1 cellular context compared by ENCODE assay signal in the genomic region with DNA sequence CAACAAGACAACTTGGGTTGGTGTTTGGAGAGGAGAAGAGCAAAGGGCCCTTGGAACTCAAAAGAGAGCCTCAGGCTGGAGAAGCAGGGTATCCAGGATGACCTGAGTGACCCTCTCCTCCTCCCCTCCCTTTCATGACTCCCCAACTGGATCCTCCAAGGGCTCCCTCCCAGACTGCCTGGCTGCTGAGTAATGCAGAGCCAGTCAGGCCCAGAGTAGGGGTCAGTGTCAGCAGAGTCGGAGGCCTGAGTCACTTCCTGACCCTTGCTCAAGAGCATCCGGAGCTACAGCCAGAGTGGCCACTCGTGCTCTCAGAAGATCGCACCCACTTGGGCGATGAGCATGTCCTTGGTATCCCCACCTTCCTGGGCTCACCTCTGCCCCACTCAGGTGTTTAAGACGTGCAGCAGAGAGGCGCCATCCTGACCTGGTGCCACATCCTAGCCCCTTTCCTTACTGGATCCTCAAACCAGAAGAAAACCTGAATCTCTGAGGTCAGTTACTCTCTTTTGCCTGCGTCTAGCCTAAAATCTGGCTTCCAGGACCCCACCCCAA.
TF ChIP-seq lines count a peak whose summit lies in the region.

No MANE protein-coding gene starts in this region.

TF ChIP-seq in HepG2, 621 proteins besides CTCF, POLR2A, EP300 and RAD21 (continued from another document):
- TF ChIP-seq ZFP1 (CRISPR knock-in tag; IDR thresholded peaks at IDR 0.05) (no peak), ZNF749 (CRISPR knock-in tag; IDR thresholded peaks at IDR 0.05; ENCODE audit: borderline replicate concordance) (no peak), ZNF253 (CRISPR knock-in tag; IDR thresholded peaks at IDR 0.05; ENCODE audit: borderline replicate concordance) (no peak; the same call in 1 of the 2 replicates), MATR3 (CRISPR knock-in tag; IDR thresholded peaks at IDR 0.05) (no peak), ELF4 (CRISPR knock-in tag; IDR thresholded peaks at IDR 0.05; ENCODE audit: borderline replicate concordance) (no peak), FOXA3 (CRISPR knock-in tag; IDR thresholded peaks at IDR 0.05) (peak; percentile 67; the same call in 1 of the 2 replicates), KLF12 (CRISPR knock-in tag; IDR thresholded peaks at IDR 0.05; ENCODE audit: borderline replicate concordance) (no peak), SIX4 (CRISPR knock-in tag; IDR thresholded peaks at IDR 0.05) (no peak), ZSCAN30 (CRISPR knock-in tag; IDR thresholded peaks at IDR 0.05) (no peak), ZNF773 (CRISPR knock-in tag; IDR thresholded peaks at IDR 0.05; ENCODE audit: borderline replicate concordance) (no peak), ZNF180 (CRISPR knock-in tag; IDR thresholded peaks at IDR 0.05; ENCODE audit: borderline replicate concordance, low read depth) (no peak), ATAD3A (CRISPR knock-in tag; IDR thresholded peaks at IDR 0.05) (no peak), ZIK1 (CRISPR knock-in tag; IDR thresholded peaks at IDR 0.05; ENCODE audit: borderline replicate concordance, low read depth) (no peak)
- TF ChIP-seq, protein P1, sequence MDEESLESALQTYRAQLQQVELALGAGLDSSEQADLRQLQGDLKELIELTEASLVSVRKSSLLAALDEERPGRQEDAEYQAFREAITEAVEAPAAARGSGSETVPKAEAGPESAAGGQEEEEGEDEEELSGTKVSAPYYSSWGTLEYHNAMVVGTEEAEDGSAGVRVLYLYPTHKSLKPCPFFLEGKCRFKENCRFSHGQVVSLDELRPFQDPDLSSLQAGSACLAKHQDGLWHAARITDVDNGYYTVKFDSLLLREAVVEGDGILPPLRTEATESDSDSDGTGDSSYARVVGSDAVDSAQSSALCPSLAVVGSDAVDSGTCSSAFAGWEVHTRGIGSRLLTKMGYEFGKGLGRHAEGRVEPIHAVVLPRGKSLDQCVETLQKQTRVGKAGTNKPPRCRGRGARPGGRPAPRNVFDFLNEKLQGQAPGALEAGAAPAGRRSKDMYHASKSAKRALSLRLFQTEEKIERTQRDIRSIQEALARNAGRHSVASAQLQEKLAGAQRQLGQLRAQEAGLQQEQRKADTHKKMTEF (CRISPR knock-in tag; IDR thresholded peaks at IDR 0.05) = peak; percentile 72; the same call in 1 of the 2 replicates
- TF ChIP-seq, protein P2, sequence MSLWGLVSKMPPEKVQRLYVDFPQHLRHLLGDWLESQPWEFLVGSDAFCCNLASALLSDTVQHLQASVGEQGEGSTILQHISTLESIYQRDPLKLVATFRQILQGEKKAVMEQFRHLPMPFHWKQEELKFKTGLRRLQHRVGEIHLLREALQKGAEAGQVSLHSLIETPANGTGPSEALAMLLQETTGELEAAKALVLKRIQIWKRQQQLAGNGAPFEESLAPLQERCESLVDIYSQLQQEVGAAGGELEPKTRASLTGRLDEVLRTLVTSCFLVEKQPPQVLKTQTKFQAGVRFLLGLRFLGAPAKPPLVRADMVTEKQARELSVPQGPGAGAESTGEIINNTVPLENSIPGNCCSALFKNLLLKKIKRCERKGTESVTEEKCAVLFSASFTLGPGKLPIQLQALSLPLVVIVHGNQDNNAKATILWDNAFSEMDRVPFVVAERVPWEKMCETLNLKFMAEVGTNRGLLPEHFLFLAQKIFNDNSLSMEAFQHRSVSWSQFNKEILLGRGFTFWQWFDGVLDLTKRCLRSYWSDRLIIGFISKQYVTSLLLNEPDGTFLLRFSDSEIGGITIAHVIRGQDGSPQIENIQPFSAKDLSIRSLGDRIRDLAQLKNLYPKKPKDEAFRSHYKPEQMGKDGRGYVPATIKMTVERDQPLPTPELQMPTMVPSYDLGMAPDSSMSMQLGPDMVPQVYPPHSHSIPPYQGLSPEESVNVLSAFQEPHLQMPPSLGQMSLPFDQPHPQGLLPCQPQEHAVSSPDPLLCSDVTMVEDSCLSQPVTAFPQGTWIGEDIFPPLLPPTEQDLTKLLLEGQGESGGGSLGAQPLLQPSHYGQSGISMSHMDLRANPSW (CRISPR knock-in tag; IDR thresholded peaks at IDR 0.05; ENCODE audit: borderline replicate concordance) = no peak
- TF ChIP-seq, protein P3, sequence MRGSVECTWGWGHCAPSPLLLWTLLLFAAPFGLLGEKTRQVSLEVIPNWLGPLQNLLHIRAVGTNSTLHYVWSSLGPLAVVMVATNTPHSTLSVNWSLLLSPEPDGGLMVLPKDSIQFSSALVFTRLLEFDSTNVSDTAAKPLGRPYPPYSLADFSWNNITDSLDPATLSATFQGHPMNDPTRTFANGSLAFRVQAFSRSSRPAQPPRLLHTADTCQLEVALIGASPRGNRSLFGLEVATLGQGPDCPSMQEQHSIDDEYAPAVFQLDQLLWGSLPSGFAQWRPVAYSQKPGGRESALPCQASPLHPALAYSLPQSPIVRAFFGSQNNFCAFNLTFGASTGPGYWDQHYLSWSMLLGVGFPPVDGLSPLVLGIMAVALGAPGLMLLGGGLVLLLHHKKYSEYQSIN (CRISPR knock-in tag; IDR thresholded peaks at IDR 0.05; ENCODE audit: borderline replicate concordance) = no peak
- TF ChIP-seq, protein P4, sequence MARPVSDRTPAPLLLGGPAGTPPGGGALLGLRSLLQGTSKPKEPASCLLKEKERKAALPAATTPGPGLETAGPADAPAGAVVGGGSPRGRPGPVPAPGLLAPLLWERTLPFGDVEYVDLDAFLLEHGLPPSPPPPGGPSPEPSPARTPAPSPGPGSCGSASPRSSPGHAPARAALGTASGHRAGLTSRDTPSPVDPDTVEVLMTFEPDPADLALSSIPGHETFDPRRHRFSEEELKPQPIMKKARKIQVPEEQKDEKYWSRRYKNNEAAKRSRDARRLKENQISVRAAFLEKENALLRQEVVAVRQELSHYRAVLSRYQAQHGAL (CRISPR knock-in tag; IDR thresholded peaks at IDR 0.05; ENCODE audit: not compliant biosample characterization) = no peak
- TF ChIP-seq, protein P5, sequence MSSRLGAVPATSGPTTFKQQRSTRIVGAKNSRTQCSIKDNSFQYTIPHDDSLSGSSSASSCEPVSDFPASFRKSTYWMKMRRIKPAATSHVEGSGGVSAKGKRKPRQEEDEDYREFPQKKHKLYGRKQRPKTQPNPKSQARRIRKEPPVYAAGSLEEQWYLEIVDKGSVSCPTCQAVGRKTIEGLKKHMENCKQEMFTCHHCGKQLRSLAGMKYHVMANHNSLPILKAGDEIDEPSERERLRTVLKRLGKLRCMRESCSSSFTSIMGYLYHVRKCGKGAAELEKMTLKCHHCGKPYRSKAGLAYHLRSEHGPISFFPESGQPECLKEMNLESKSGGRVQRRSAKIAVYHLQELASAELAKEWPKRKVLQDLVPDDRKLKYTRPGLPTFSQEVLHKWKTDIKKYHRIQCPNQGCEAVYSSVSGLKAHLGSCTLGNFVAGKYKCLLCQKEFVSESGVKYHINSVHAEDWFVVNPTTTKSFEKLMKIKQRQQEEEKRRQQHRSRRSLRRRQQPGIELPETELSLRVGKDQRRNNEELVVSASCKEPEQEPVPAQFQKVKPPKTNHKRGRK (CRISPR knock-in tag; IDR thresholded peaks at IDR 0.05) = no peak
